Comparison of ENCODE assay signal across 8 cellular contexts in the genomic region with DNA sequence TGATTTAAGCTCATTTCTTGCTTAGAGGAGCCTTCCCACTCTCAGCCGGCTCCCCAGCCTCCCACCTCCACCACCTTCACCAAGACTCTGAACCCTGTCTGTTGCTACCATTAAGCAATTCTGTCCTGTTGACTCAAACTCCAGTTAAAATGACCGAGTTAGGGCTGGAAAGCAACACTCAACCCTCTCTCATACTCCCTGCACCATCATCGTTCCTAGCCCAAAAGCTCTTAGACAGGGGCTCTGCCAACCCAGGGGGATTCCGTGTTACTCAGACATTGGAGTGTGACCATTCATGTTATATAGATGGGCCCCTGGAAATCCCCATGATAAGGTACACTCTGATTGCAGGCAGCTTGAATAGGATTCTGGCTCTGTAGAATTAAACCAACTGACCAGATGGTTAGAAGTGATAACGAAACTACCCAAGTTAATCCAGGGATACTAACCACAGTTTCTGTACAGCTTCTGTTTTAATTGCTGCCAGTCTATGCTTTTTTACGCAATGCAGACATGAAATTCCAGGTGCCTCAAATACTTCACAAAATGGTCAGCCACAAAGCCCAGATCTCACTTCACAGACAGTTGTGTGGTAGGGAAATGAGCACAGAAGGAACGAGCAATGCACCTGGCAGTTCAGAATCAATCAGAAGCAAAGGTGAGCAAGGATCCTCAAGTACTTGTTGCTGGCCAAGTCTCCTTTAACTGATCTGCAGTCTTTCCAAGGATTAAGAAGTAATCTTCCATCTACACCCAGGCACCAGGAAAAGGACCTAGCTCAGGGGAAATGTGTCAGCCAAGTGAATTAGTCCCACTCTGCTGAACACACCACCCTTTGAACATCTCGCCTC.
DNase-seq lines count a peak whose midpoint lies in the region; ATAC-seq and TF ChIP-seq lines count a peak whose summit lies in the region.

No MANE protein-coding gene starts in this region.

- H3K9me3 ChIP-seq in adipocyte (ENCODE audit: control insufficient read depth, low read length), result no peaks in the 10 kb centered on the region

- peak; percentile 54 for ATAC-seq in HG03354 (IDR thresholded peaks at IDR 0.05; ENCODE audit: poor library complexity, severe bottlenecking, unreplicated experiment)
- ATAC-seq in HG03139 (IDR thresholded peaks at IDR 0.05; ENCODE audit: unreplicated experiment), result no peak

- peaks cover 44% of the 10 kb centered on the region for H3K27me3 ChIP-seq in adipocyte (replicated peaks; ENCODE audit: control insufficient read depth, insufficient read depth, low read length)

- peak overlapping the region; percentile 79 for H3K4me3 ChIP-seq in adipocyte (ENCODE audit: low read length)

- H3K4me1 Mint-ChIP-seq in T-helper 1 cell treated with Interleukin-12 subunit alpha and Interleukin-12 subunit beta and Interleukin-4 antibody, amounts not matched to agents 30 μg/mL and 1 μg/mL, for 36 hours (ENCODE audit: low read depth), result peaks cover 21% of the 10 kb centered on the region
- H3K4me1 Mint-ChIP-seq in nephron, result peaks cover 21% of the 10 kb centered on the region

- peaks cover 60% of the 10 kb centered on the region for H3K27me3 Mint-ChIP-seq in T-helper 1 cell treated with Interleukin-12 subunit alpha and Interleukin-12 subunit beta and Interleukin-4 antibody, amounts not matched to agents 30 μg/mL and 1 μg/mL, for 36 hours (ENCODE audit: low read depth)
- H3K27me3 Mint-ChIP-seq in nephron (ENCODE audit: low read depth), result peaks cover 76% of the 10 kb centered on the region

- no peaks in the 10 kb centered on the region for H3K9me3 Mint-ChIP-seq in T-helper 1 cell treated with Interleukin-12 subunit alpha and Interleukin-12 subunit beta and Interleukin-4 antibody, amounts not matched to agents 30 μg/mL and 1 μg/mL, for 36 hours
- H3K9me3 Mint-ChIP-seq in nephron, result no peaks in the 10 kb centered on the region

- H3K36me3 Mint-ChIP-seq in T-helper 1 cell treated with Interleukin-12 subunit alpha and Interleukin-12 subunit beta and Interleukin-4 antibody, amounts not matched to agents 30 μg/mL and 1 μg/mL, for 36 hours (ENCODE audit: low read depth), result no peaks in the 10 kb centered on the region
- H3K36me3 Mint-ChIP-seq in nephron (ENCODE audit: low read depth), result peaks cover 12% of the 10 kb centered on the region

- DNase-seq in T-helper 1 cell, result no peak
- no peak for DNase-seq in adipocyte (ENCODE audit: low read depth)
- DNase-seq in LoVo (ENCODE audit: low spot score), result no peak
- DNase-seq in activated effector memory CD4-positive, alpha-beta T cell treated with anti-CD3 and anti-CD28 coated beads, Interleukin-2, amount 50 U/mL, for 16 hours, result no peak

- no peak for TF ChIP-seq CTCF in nephron (IDR thresholded peaks at IDR 0.05; ENCODE audit: unreplicated experiment in 3 of 3)

- no peak overlapping the region for H3K27ac Mint-ChIP-seq in T-helper 1 cell treated with Interleukin-12 subunit alpha and Interleukin-12 subunit beta and Interleukin-4 antibody, amounts not matched to agents 30 μg/mL and 1 μg/mL, for 36 hours
- peak overlapping the region in 1 of 3 experiments; percentile 14 for H3K27ac Mint-ChIP-seq in nephron

- H3K4me3 Mint-ChIP-seq in T-helper 1 cell treated with Interleukin-12 subunit alpha and Interleukin-12 subunit beta and Interleukin-4 antibody, amounts not matched to agents 30 μg/mL and 1 μg/mL, for 36 hours, result peak overlapping the region; percentile 43
- H3K4me3 Mint-ChIP-seq in nephron, result peak overlapping the region; percentile 89 to 91 (median 89)

- H3K4me1 ChIP-seq in adipocyte (ENCODE audit: control insufficient read depth, insufficient read depth, low read length), result peaks cover 20% of the 10 kb centered on the region

- H3K9ac ChIP-seq in adipocyte (ENCODE audit: low read length), result no peak overlapping the region

- H3K36me3 ChIP-seq in adipocyte (ENCODE audit: control insufficient read depth, insufficient read depth, low read length, severe bottlenecking), result no peaks in the 10 kb centered on the region
